In genomic region chr15:62359416-62359815, GRCh38 we compare ENCODE assay signal across 28 cellular contexts.
"Had no signal": no experiment of that assay in that cellular context is flagged by ENCODE, and none has a peak within 500 bp of the region (broad histone marks: within the 10 kb centered on the region; RNA-seq: fewer than 3 reads in every experiment).

No MANE protein-coding gene starts in this region.

- H3K4me1 ChIP-seq: left ventricle myocardium inferior, pancreas, psoas muscle, right atrium auricular region, right lobe of liver, stomach, testis, thyroid gland, transverse colon, upper lobe of left lung, vagina had no signal

- H3K9me3 ChIP-seq: left ventricle myocardium inferior, pancreas, psoas muscle, right atrium auricular region, right lobe of liver, stomach, testis, thyroid gland, transverse colon, upper lobe of left lung, vagina had no signal

- H3K27ac ChIP-seq: left ventricle myocardium inferior, pancreas, psoas muscle, right atrium auricular region, right lobe of liver, stomach, testis, thyroid gland, transverse colon, upper lobe of left lung, vagina had no signal

- DNase-seq: hypothalamus; immature natural killer cell; kidney; left ventricle myocardium inferior; mesendoderm; naive B cell; natural killer cell; nephron progenitor cell; pancreas; posterior cingulate gyrus; psoas muscle; right lobe of liver; stimulated activated CD4-positive, alpha-beta T cell treated with anti-CD3 and anti-CD28 coated beads, Interleukin-1b, Interleukin-23, amount 100 ng/mL, for 48 hours; stimulated activated CD4-positive, alpha-beta T cell treated with anti-CD3 and anti-CD28 coated beads, Interleukin-2, amount 100 ng/mL, for 48 hours; stimulated activated CD4-positive, alpha-beta T cell treated with anti-CD3 and anti-CD28 coated beads, Interleukin-4, amount 100 ng/mL, for 4 hours; stimulated activated CD8-positive, alpha-beta memory T cell treated with anti-CD3 and anti-CD28 coated beads, Interleukin-4, amount 100 ng/mL, for 48 hours; stimulated activated naive B cell treated with anti-CD40 and anti-IgM and Interleukin-4, amounts not matched to agents 10 μg/mL and 1 μg/mL and 100 μg/mL, for 72 hours; stimulated activated naive CD8-positive, alpha-beta T cell treated with anti-CD3 and anti-CD28 coated beads, Interleukin-15, Interleukin-2, amounts not matched to agents 100 U/mL and 50 U/mL, for 24 hours; stomach; testis; thyroid gland; transverse colon; upper lobe of left lung had no signal

- H3K27me3 ChIP-seq: pancreas, right atrium auricular region, right lobe of liver, testis, thyroid gland, transverse colon, upper lobe of left lung, vagina had no signal

- H3K36me3 Mint-ChIP-seq: immature natural killer cell; mesothelial cell of epicardium; naive B cell; natural killer cell; stimulated activated naive B cell treated with anti-CD40 and anti-IgM and Interleukin-4, amounts not matched to agents 10 μg/mL and 1 μg/mL and 100 μg/mL, for 72 hours had no signal

- H3K27ac Mint-ChIP-seq: immature natural killer cell; mesothelial cell of epicardium; naive B cell; natural killer cell; nephron progenitor cell; stimulated activated naive B cell treated with anti-CD40 and anti-IgM and Interleukin-4, amounts not matched to agents 10 μg/mL and 1 μg/mL and 100 μg/mL, for 72 hours had no signal

- H3K9me3 Mint-ChIP-seq: immature natural killer cell; mesothelial cell of epicardium; naive B cell; natural killer cell; nephron progenitor cell; stimulated activated naive B cell treated with anti-CD40 and anti-IgM and Interleukin-4, amounts not matched to agents 10 μg/mL and 1 μg/mL and 100 μg/mL, for 72 hours had no signal

- H3K4me3 ChIP-seq: left ventricle myocardium inferior, lung, pancreas, psoas muscle, right atrium auricular region, right lobe of liver, smooth muscle cell, stomach, testis, thyroid gland, transverse colon, upper lobe of left lung, vagina had no signal

- H3K4me3 Mint-ChIP-seq: immature natural killer cell; mesothelial cell of epicardium; naive B cell; natural killer cell; nephron progenitor cell; stimulated activated naive B cell treated with anti-CD40 and anti-IgM and Interleukin-4, amounts not matched to agents 10 μg/mL and 1 μg/mL and 100 μg/mL, for 72 hours had no signal

- H3K4me1 Mint-ChIP-seq: immature natural killer cell; naive B cell; natural killer cell; nephron progenitor cell; stimulated activated naive B cell treated with anti-CD40 and anti-IgM and Interleukin-4, amounts not matched to agents 10 μg/mL and 1 μg/mL and 100 μg/mL, for 72 hours had no signal

- H3K4me2 ChIP-seq: smooth muscle cell had no signal

- H3K36me3 ChIP-seq: left ventricle myocardium inferior, pancreas, right atrium auricular region, right lobe of liver, stomach, thyroid gland, transverse colon, upper lobe of left lung, vagina had no signal
